Comparison of ENCODE assay signal across 3 cellular contexts in the genomic region with DNA sequence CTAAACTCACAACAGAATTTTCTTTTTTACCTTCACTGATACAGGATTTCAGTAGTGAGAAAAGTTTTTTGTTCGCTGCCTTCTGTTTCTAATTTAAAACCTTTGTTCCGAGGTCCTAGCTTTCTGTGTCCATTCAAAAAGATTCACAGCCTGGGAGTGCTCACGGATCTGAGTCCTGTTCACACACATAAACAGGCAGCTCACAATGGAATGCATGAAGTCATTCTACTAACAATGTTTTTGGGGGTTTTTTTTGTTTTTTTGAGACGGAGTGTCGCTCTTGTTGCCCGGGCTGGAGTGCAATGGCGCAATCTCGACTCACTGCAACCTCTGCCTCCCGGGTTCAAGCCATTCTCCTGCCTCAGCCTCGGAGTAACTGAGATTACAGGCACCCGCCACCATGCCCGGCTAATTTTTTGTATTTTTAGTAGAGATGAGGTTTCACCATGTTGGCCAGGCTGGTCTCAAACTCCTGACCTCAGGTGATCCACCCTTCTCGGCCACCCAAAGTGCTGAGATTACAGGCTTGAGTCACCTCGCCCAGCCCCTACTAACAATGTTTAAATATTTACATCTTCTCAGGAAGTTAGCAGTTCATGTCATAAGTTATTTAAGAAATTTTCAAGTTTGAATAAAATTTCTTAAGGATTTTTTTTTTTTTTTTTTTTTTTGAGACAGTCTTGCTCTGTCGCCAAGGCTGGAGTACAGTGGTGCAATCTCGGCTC. TPM values are rescaled to one million over a fixed set of nuclear protein-coding genes. Genes with fewer than 3 reads are reported as not detected.
"Had no signal": no experiment of that assay in that cellular context is flagged by ENCODE, and none has a peak within 500 bp of the region (broad histone marks: within the 10 kb centered on the region; RNA-seq: fewer than 3 reads in every experiment).

No MANE protein-coding gene starts in this region.

RNA-seq across cellular contexts. Expression of gene PRR18, which starts 59.0 kb away (rescaled TPM):
- total RNA-seq: HFFc6, HT1080, K562 had no signal
